19 cellular contexts compared by ENCODE assay signal in genomic region chr19:28051047-28051446, GRCh38.
"Had no signal": no experiment of that assay in that cellular context is flagged by ENCODE, and none has a peak within 500 bp of the region (broad histone marks: within the 10 kb centered on the region; RNA-seq: fewer than 3 reads in every experiment).

No MANE protein-coding gene starts in this region.

- DNase-seq: activated CD4-positive, alpha-beta memory T cell treated with anti-CD3 and anti-CD28 coated beads for 36 hours; activated CD4-positive, alpha-beta T cell treated with anti-CD3 and anti-CD28 coated beads, Interleukin-2, amount 10 ng/mL, durations not matched to agents 7 days and 5 days; activated CD4-positive, CD25-positive, alpha-beta regulatory T cell; activated CD8-positive, alpha-beta memory T cell treated with anti-CD3 and anti-CD28 coated beads for 24 hours; activated effector memory CD4-positive, alpha-beta T cell treated with anti-CD3 and anti-CD28 coated beads, Interleukin-2, amount 50 U/mL, for 16 hours; activated naive CD4-positive, alpha-beta T cell treated with Interleukin-2 at 50 U/mL for 16 hours; activated naive CD8-positive, alpha-beta T cell treated with anti-CD3 and anti-CD28 coated beads, Interleukin-2, amount 50 U/mL, for 24 hours; activated T-cell treated with anti-CD3 and anti-CD28 coated beads, Interleukin-2, amount 50 U/mL, for 4 hours; amygdala; Karpas-422; MM.1S; NCI-H1105; NCI-H1436; NCI-H2081; NCI-H446; NCI-H524; PC-3; SHP77; SW 1271 had no signal
